ENCODE assay signal across 8 cellular contexts in the genomic region with DNA sequence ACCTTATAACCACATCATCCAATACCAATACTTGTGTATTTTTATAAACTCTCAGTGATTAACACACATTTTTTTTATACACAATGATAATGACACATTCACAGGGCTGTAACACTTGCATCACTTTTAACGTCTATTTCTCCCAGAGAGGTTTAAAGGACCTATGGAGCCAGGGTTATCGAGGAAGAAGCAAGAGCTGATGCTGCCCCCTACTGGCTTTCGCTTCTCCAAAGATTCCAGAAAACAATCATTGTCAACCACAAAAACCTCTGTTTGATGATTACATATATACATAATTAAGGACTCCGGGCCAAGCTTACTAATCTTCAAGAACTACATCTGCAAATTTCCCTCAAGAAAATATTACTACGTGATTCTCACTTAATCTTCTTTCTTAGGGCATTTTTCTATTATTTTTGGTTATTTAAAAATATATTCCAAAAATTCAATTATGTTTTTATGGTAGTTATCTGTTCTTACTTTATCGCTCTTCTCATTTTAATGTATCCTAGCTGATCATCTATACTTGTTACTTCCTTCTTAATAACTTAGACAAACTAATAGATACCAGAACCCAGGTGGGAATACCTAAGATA.
DNase-seq lines count a peak whose midpoint lies in the region; ATAC-seq and TF ChIP-seq lines count a peak whose summit lies in the region.

No MANE protein-coding gene starts in this region.

- H3K9me3 Mint-ChIP-seq in activated CD8-positive, alpha-beta T cell treated with anti-CD3 and anti-CD28 coated beads, Interleukin-2, amount 10 ng/mL, durations not matched to agents 7 days and 5 days (ENCODE audit: insufficient read depth) = no peaks in the 10 kb centered on the region
- no peaks in the 10 kb centered on the region for H3K9me3 Mint-ChIP-seq in glutamatergic neuron (ENCODE audit: unreplicated experiment)
- no peaks in the 10 kb centered on the region for H3K9me3 Mint-ChIP-seq in T-helper 2 cell treated with Interferon-gamma antibody and Interleukin-4, amounts not matched to agents 5 μg/mL and 100 μg/mL, for 36 hours

- no peak overlapping the region for H3K4me3 Mint-ChIP-seq in activated CD8-positive, alpha-beta T cell treated with anti-CD3 and anti-CD28 coated beads, Interleukin-2, amount 10 ng/mL, durations not matched to agents 7 days and 5 days
- H3K4me3 Mint-ChIP-seq in glutamatergic neuron (ENCODE audit: unreplicated experiment) = no peak overlapping the region
- H3K4me3 Mint-ChIP-seq in T-helper 2 cell treated with Interferon-gamma antibody and Interleukin-4, amounts not matched to agents 5 μg/mL and 100 μg/mL, for 36 hours = no peak overlapping the region

- TF ChIP-seq CTCF in glutamatergic neuron (IDR thresholded peaks at IDR 0.05; ENCODE audit: partially characterized antibody, unreplicated experiment) = peak; percentile 76
- TF ChIP-seq CTCF in retinal pigment epithelial cell (conservative IDR thresholded peaks at IDR 0.05; ENCODE audit: low read depth, low read length) = peak; percentile 83

- POLR2A ChIA-PET in HEK293T (lab: Yijun Ruan, JAX) = no interaction called here
- POLR2A ChIA-PET in activated CD8-positive, alpha-beta T cell treated with anti-CD3 and anti-CD28 coated beads, Interleukin-2, amount 10 ng/mL, durations not matched to agents 7 days and 5 days (lab: Charles Lee) = no interaction called here

- CTCF ChIA-PET in HEK293T (lab: Yijun Ruan, JAX) = interaction anchor here (0.5 to 4.0 kb wide), 5 partner anchors 320 to 932 kb away, joined by 3 to 30 read pairs (median 3); no protein-coding TSS in a partner anchor
- CTCF ChIA-PET in activated CD8-positive, alpha-beta T cell treated with anti-CD3 and anti-CD28 coated beads, Interleukin-2, amount 10 ng/mL, durations not matched to agents 7 days and 5 days (lab: Charles Lee) = interaction anchor here (0.7 to 1.6 kb wide), 6 partner anchors 8 to 319 kb away, joined by 3 to 4 read pairs (median 4); no protein-coding TSS in a partner anchor

- no peak for ATAC-seq in activated CD8-positive, alpha-beta T cell treated with anti-CD3 and anti-CD28 coated beads, Interleukin-2, amount 10 ng/mL, durations not matched to agents 7 days and 5 days
- no peak for ATAC-seq in HG02981 (IDR thresholded peaks at IDR 0.05; ENCODE audit: unreplicated experiment)

- no peaks in the 10 kb centered on the region for H3K4me1 Mint-ChIP-seq in activated CD8-positive, alpha-beta T cell treated with anti-CD3 and anti-CD28 coated beads, Interleukin-2, amount 10 ng/mL, durations not matched to agents 7 days and 5 days (ENCODE audit: low read depth)
- H3K4me1 Mint-ChIP-seq in glutamatergic neuron (ENCODE audit: low read depth, unreplicated experiment) = no peaks in the 10 kb centered on the region
- H3K4me1 Mint-ChIP-seq in T-helper 2 cell treated with Interferon-gamma antibody and Interleukin-4, amounts not matched to agents 5 μg/mL and 100 μg/mL, for 36 hours (ENCODE audit: low read depth) = no peaks in the 10 kb centered on the region

- no peaks in the 10 kb centered on the region for H3K27me3 Mint-ChIP-seq in activated CD8-positive, alpha-beta T cell treated with anti-CD3 and anti-CD28 coated beads, Interleukin-2, amount 10 ng/mL, durations not matched to agents 7 days and 5 days (ENCODE audit: low read depth)
- H3K27me3 Mint-ChIP-seq in glutamatergic neuron (ENCODE audit: unreplicated experiment) = no peaks in the 10 kb centered on the region
- no peaks in the 10 kb centered on the region for H3K27me3 Mint-ChIP-seq in T-helper 2 cell treated with Interferon-gamma antibody and Interleukin-4, amounts not matched to agents 5 μg/mL and 100 μg/mL, for 36 hours (ENCODE audit: low read depth)

- H3K27ac Mint-ChIP-seq in activated CD8-positive, alpha-beta T cell treated with anti-CD3 and anti-CD28 coated beads, Interleukin-2, amount 10 ng/mL, durations not matched to agents 7 days and 5 days = no peak overlapping the region
- H3K27ac Mint-ChIP-seq in glutamatergic neuron (ENCODE audit: unreplicated experiment) = no peak overlapping the region
- H3K27ac Mint-ChIP-seq in T-helper 2 cell treated with Interferon-gamma antibody and Interleukin-4, amounts not matched to agents 5 μg/mL and 100 μg/mL, for 36 hours = no peak overlapping the region

- no peak overlapping the region for H3K4me3 ChIP-seq in retinal pigment epithelial cell (ENCODE audit: low read length)

- H3K36me3 Mint-ChIP-seq in activated CD8-positive, alpha-beta T cell treated with anti-CD3 and anti-CD28 coated beads, Interleukin-2, amount 10 ng/mL, durations not matched to agents 7 days and 5 days (ENCODE audit: low read depth) = no peaks in the 10 kb centered on the region
- H3K36me3 Mint-ChIP-seq in glutamatergic neuron (ENCODE audit: unreplicated experiment) = no peaks in the 10 kb centered on the region
- H3K36me3 Mint-ChIP-seq in T-helper 2 cell treated with Interferon-gamma antibody and Interleukin-4, amounts not matched to agents 5 μg/mL and 100 μg/mL, for 36 hours (ENCODE audit: low read depth) = no peaks in the 10 kb centered on the region

- DNase-seq in DMS153 (lab: John Stamatoyannopoulos, UW) = peak; percentile 47
- DNase-seq in HEK293T (ENCODE audit: extremely low spot score) = peak; percentile 66
- peak; percentile 84 for DNase-seq in NCI-H345 (lab: John Stamatoyannopoulos, UW)
- DNase-seq in activated CD8-positive, alpha-beta T cell treated with anti-CD3 and anti-CD28 coated beads, Interleukin-2, amount 10 ng/mL, durations not matched to agents 7 days and 5 days = peak; percentile 49
- peak; percentile 77 for DNase-seq in glutamatergic neuron
- DNase-seq in retinal pigment epithelial cell (ENCODE audit: low read depth) = peak; percentile 18
- DNase-seq in T-helper 2 cell treated with Interferon-gamma antibody and Interleukin-4, amounts not matched to agents 5 μg/mL and 100 μg/mL, for 36 hours (ENCODE audit: low spot score) = no peak

TF ChIP-seq in HEK293T, 16 proteins besides CTCF, POLR2A, EP300 and RAD21:
- TF ChIP-seq CTBP1 (IDR thresholded peaks at IDR 0.05; ENCODE audit: borderline replicate concordance) (no peak), SUZ12 (IDR thresholded peaks at IDR 0.05) (no peak), ELF4 (IDR thresholded peaks at IDR 0.05) (no peak), LEF1 (IDR thresholded peaks at IDR 0.05; ENCODE audit: borderline replicate concordance) (no peak), NFRKB (IDR thresholded peaks at IDR 0.05) (no peak), L3MBTL2 (conservative IDR thresholded peaks at IDR 0.05) (no peak), ZNF384 (IDR thresholded peaks at IDR 0.05) (no peak), HDGF (IDR thresholded peaks at IDR 0.05; ENCODE audit: borderline replicate concordance) (no peak), SP1 (IDR thresholded peaks at IDR 0.05) (no peak), BHLHE40 (IDR thresholded peaks at IDR 0.05; ENCODE audit: borderline replicate concordance) (no peak), ARNT (IDR thresholded peaks at IDR 0.05) (no peak), TARDBP (IDR thresholded peaks at IDR 0.05) (no peak), FOXK2 (IDR thresholded peaks at IDR 0.05) (no peak), FOXM1 (IDR thresholded peaks at IDR 0.05; ENCODE audit: borderline replicate concordance) (no peak), FOXA1 (IDR thresholded peaks at IDR 0.05) (no peak)
- TF ChIP-seq, protein P1, sequence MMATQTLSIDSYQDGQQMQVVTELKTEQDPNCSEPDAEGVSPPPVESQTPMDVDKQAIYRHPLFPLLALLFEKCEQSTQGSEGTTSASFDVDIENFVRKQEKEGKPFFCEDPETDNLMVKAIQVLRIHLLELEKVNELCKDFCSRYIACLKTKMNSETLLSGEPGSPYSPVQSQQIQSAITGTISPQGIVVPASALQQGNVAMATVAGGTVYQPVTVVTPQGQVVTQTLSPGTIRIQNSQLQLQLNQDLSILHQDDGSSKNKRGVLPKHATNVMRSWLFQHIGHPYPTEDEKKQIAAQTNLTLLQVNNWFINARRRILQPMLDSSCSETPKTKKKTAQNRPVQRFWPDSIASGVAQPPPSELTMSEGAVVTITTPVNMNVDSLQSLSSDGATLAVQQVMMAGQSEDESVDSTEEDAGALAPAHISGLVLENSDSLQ (IDR thresholded peaks at IDR 0.05) = no peak
